1 cellular context compared by ENCODE assay signal in the genomic region with DNA sequence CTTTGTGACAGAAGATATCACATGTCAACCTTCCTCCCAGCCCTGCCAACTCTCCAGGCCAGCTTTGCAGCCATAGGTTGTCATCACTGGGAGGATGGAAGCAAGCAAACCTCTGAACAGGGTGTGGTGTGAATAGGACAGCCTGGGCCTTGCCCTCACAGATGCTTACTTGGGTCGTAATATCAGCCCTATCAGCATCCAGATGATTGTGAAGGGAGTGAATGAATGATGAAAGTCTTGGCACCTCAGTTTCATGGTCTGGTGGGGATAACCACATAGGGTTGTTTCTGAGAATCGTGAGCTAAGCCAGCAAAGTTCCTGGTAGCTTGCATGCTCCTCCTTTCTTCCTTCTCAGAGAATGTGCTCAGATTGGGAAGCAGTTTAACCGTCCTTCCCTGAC.
TF ChIP-seq lines count a peak whose summit lies in the region.

No MANE protein-coding gene starts in this region.

TF ChIP-seq in IMR-90, 13 proteins besides CTCF, POLR2A, EP300 and RAD21 (continued from another document):
- TF ChIP-seq RFX5 (IDR thresholded peaks at IDR 0.05; ENCODE audit: low read depth, low read length) = no peak
